ENCODE assay signal across 7 cellular contexts in genomic region chr2:177758591-177759371, GRCh38.
A peak's percentile ranks its signal among the peaks of the same experiment; 100 is the strongest.
DNase-seq lines count a peak whose midpoint lies in the region; ATAC-seq and TF ChIP-seq lines count a peak whose summit lies in the region.

No MANE protein-coding gene starts in this region.

- no TSS peak for BruUV-seq in mammary epithelial cell (replicated peaks; lab: Mats Ljungman, UMichigan)

- H3K27ac ChIP-seq in mammary epithelial cell (ENCODE audit: insufficient read depth, low read depth, low read length) (no peak overlapping the region), right lobe of liver (no peak overlapping the region)

- 22% methylated on average over 9 of the region's 11 CpGs for WGBS in mammary epithelial cell (ENCODE audit: low coverage, missing lambda C conversion rate)
- 51% methylated on average over 11 of the region's 11 CpGs for WGBS in right lobe of liver (ENCODE audit: insufficient coverage, low coverage, low lambda C conversion rate, missing lambda C conversion rate)

- CTCF ChIA-PET in mammary epithelial cell (lab: Charles Lee; ENCODE audit: low non-redundant PET), result interaction anchor here (0.6 kb wide), 1 partner anchor 594 kb away, joined by 3 read pairs; no protein-coding TSS in a partner anchor

- H3K4me1 ChIP-seq in mammary epithelial cell (ENCODE audit: insufficient read depth, low read length), result no peaks in the 10 kb centered on the region
- H3K4me1 ChIP-seq in right lobe of liver, result no peaks in the 10 kb centered on the region

- H3K36me3 ChIP-seq in mammary epithelial cell (ENCODE audit: insufficient read depth, low read length), result no peaks in the 10 kb centered on the region
- H3K36me3 ChIP-seq in right lobe of liver, result no peaks in the 10 kb centered on the region

- H3K79me2 ChIP-seq in mammary epithelial cell (ENCODE audit: insufficient read depth, low read length), result no peaks in the 10 kb centered on the region

- ATAC-seq in right lobe of liver (peak in 3 of 4 donors; percentile 23 to 47 (median 40)), GM21529 (IDR thresholded peaks at IDR 0.05; ENCODE audit: unreplicated experiment) (no peak), GM21723 (IDR thresholded peaks at IDR 0.05; ENCODE audit: unreplicated experiment) (no peak)

- H3K4me2 ChIP-seq in mammary epithelial cell (ENCODE audit: insufficient read depth, low read depth, low read length), result no peak overlapping the region

- no peak overlapping the region for H3K4me3 ChIP-seq in mammary epithelial cell (replicated peaks in 1 of 3; ENCODE audit: insufficient read depth in 1 of 3, low read depth in 2 of 3, low read length in 3 of 3)
- H3K4me3 ChIP-seq in right lobe of liver, result no peak overlapping the region

- 0 out of 3 replicates have a peak, but pooled peaks have one; percentile 13 for TF ChIP-seq CTCF in GM12872 (IDR thresholded peaks at IDR 0.05; ENCODE audit: insufficient read depth, low read depth, low read length)
- TF ChIP-seq CTCF in mammary epithelial cell (conservative IDR thresholded peaks at IDR 0.05 in 1 of 2, IDR thresholded peaks at IDR 0.05 in 1 of 2; ENCODE audit: extremely low read depth in 1 of 2, insufficient read depth in 1 of 2, low read depth in 1 of 2, low read length in 2 of 2), result peak; percentile 46 to 56
- peak in 3 of 4 donors; percentile 20 to 33 (median 30) for TF ChIP-seq CTCF in right lobe of liver (IDR thresholded peaks at IDR 0.05)

- dilution Hi-C loops in mammary epithelial cell (cut with HindIII; ENCODE audit: low sequenced_read_pairs), result no loop called here

- intact Hi-C loops in mammary epithelial cell (cut with micrococcal nuclease) (loop anchor here (1.0 to 2.0 kb wide), 2 partner anchors 423 to 594 kb away; no protein-coding TSS in a partner anchor), right lobe of liver (cut with DNase I) (no loop called here)

- no peak for TF ChIP-seq POLR2A in right lobe of liver (IDR thresholded peaks at IDR 0.05)

- DNase-seq in NCI-H2171 treated with DMSO at 0.1 percent for 48 hours (lab: John Stamatoyannopoulos, UW) (peak; percentile 71), mammary epithelial cell (no peak), right lobe of liver (no peak)
- DNase-seq in activated CD4-positive, CD25-positive, alpha-beta regulatory T cell (lab: John Stamatoyannopoulos, UW), result no peak

- H3K9ac ChIP-seq in mammary epithelial cell (ENCODE audit: insufficient read depth, low read length), result no peak overlapping the region

- H4K20me1 ChIP-seq in mammary epithelial cell (ENCODE audit: insufficient read depth, low read length), result no peaks in the 10 kb centered on the region

- H3K27me3 ChIP-seq in mammary epithelial cell (ENCODE audit: insufficient read depth, low read length), result peaks cover 2% of the 10 kb centered on the region
- no peaks in the 10 kb centered on the region for H3K27me3 ChIP-seq in right lobe of liver

- no peaks in the 10 kb centered on the region for H3K9me3 ChIP-seq in mammary epithelial cell (replicated peaks; ENCODE audit: insufficient read depth, low read length)
- H3K9me3 ChIP-seq in right lobe of liver, result no peaks in the 10 kb centered on the region

- H2AFZ ChIP-seq in mammary epithelial cell (ENCODE audit: low read depth, low read length), result no peak overlapping the region

- in situ Hi-C loops in mammary epithelial cell (cut with MboI; ENCODE audit: low sequenced_read_pairs in 2 of 2), result loop anchor here in 1 of 2 donors (25.0 kb wide), 2 partner anchors 421 to 596 kb away; no protein-coding TSS in a partner anchor

Comparison
In these comparisons a context has a peak if more than half of its experiments do, and no peak if none do; other contexts are left out.
1. ATAC-seq: peak in right lobe of liver (3 of 4); none in GM21529 (single experiment) and GM21723 (single experiment).
2. Peak in every context shown above with its lines, with median percentiles within 50 percentile points of each other: CTCF ChIP-seq.